ENCODE assay signal across 2 cellular contexts in genomic region chr2:241861264-241861663, GRCh38.
TF ChIP-seq lines count a peak whose summit lies in the region.

No MANE protein-coding gene starts in this region.

TF ChIP-seq in HepG2, 621 proteins besides CTCF, POLR2A, EP300 and RAD21:
- TF ChIP-seq FOXK2 (IDR thresholded peaks at IDR 0.05) (peak; percentile 4; the same call in 1 of the 2 replicates), FOXA1 (IDR thresholded peaks at IDR 0.05) (peak; percentile 42; the same call in 1 of the 2 replicates), FOXA1 (CRISPR knock-in tag; IDR thresholded peaks at IDR 0.05) (no peak), TRIM22 (IDR thresholded peaks at IDR 0.05) (0 out of 2 replicates have a peak, but pooled peaks have one; percentile 39), SNAPC2 (CRISPR knock-in tag; IDR thresholded peaks at IDR 0.05) (no peak), ATF7 (IDR thresholded peaks at IDR 0.05) (peak; percentile 36; the same call in 1 of the 2 replicates), ATF7 (CRISPR knock-in tag; IDR thresholded peaks at IDR 0.05) (no peak), ZNF883 (CRISPR knock-in tag; IDR thresholded peaks at IDR 0.05; ENCODE audit: not compliant biosample characterization) (no peak), NFRKB (IDR thresholded peaks at IDR 0.05) (peak; percentile 68; the same call in 1 of the 2 replicates), MATR3 (CRISPR knock-in tag; IDR thresholded peaks at IDR 0.05) (no peak), ATM (IDR thresholded peaks at IDR 0.05; ENCODE audit: borderline replicate concordance) (0 out of 2 replicates have a peak, but pooled peaks have one; percentile 45), NBN (conservative IDR thresholded peaks at IDR 0.05) (0 out of 2 replicates have a peak, but pooled peaks have one; percentile 59), MNT (IDR thresholded peaks at IDR 0.05) (no peak), ZNF496 (CRISPR knock-in tag; IDR thresholded peaks at IDR 0.05; ENCODE audit: insufficient replicate concordance) (no peak), REXO4 (CRISPR knock-in tag; IDR thresholded peaks at IDR 0.05; ENCODE audit: borderline replicate concordance) (no peak), XBP1 (CRISPR knock-in tag; IDR thresholded peaks at IDR 0.05) (no peak), NFKBIZ (CRISPR knock-in tag; IDR thresholded peaks at IDR 0.05) (no peak), ZNF646 (CRISPR knock-in tag; IDR thresholded peaks at IDR 0.05) (peak; percentile 87), FOXP1 (IDR thresholded peaks at IDR 0.05) (0 out of 2 replicates have a peak, but pooled peaks have one; percentile 2), FOXP1 (CRISPR knock-in tag; IDR thresholded peaks at IDR 0.05) (no peak)

TF ChIP-seq in GM12878, 131 proteins besides CTCF, POLR2A, EP300 and RAD21:
- TF ChIP-seq BMI1 (IDR thresholded peaks at IDR 0.05; ENCODE audit: borderline replicate concordance) (no peak), TCF7 (IDR thresholded peaks at IDR 0.05; ENCODE audit: borderline replicate concordance) (no peak), USF1 (IDR thresholded peaks at IDR 0.05; ENCODE audit: borderline replicate concordance, extremely low read length, insufficient read depth, low read depth, low read length) (no peak), IKZF2 (IDR thresholded peaks at IDR 0.05) (peak in 1 of 2 experiments; percentile 10; a peak in 1 of 4 replicates), MAX (IDR thresholded peaks at IDR 0.05; ENCODE audit: low read depth, low read length) (no peak), E4F1 (IDR thresholded peaks at IDR 0.05; ENCODE audit: borderline replicate concordance, partially characterized antibody) (no peak), IRF3 (IDR thresholded peaks at IDR 0.05) (no peak), HDGF (IDR thresholded peaks at IDR 0.05) (peak; percentile 71; the same call in 1 of the 2 replicates), RELB (IDR thresholded peaks at IDR 0.05; ENCODE audit: low read depth) (0 out of 2 replicates have a peak, but pooled peaks have one; percentile 22), NBN (IDR thresholded peaks at IDR 0.05) (0 out of 2 replicates have a peak, but pooled peaks have one; percentile 64), MXI1 (IDR thresholded peaks at IDR 0.05; ENCODE audit: low read depth, low read length) (no peak), ATF7 (IDR thresholded peaks at IDR 0.05; ENCODE audit: low read depth) (no peak), HDAC2 (IDR thresholded peaks at IDR 0.05) (no peak), POLR2AphosphoS2 (IDR thresholded peaks at IDR 0.05; ENCODE audit: low read depth, low read length) (no peak), CBX5 (IDR thresholded peaks at IDR 0.05; ENCODE audit: low read depth) (no peak)
